1 cellular context compared by ENCODE assay signal in genomic region chr12:52580496-52580895, GRCh38.
TF ChIP-seq lines count a peak whose summit lies in the region.

No MANE protein-coding gene starts in this region.

TF ChIP-seq in GM23338, 12 proteins besides CTCF, POLR2A, EP300 and RAD21:
- no peak for TF ChIP-seq JUNB (IDR thresholded peaks at IDR 0.05; ENCODE audit: unreplicated experiment)
- TF ChIP-seq EZH2phosphoT487 (IDR thresholded peaks at IDR 0.05; ENCODE audit: unreplicated experiment) = no peak
- TF ChIP-seq ZNF462 (CRISPR knock-in tag; IDR thresholded peaks at IDR 0.05) = no peak
- no peak for TF ChIP-seq ETS1 (IDR thresholded peaks at IDR 0.05)
- TF ChIP-seq, protein P1, sequence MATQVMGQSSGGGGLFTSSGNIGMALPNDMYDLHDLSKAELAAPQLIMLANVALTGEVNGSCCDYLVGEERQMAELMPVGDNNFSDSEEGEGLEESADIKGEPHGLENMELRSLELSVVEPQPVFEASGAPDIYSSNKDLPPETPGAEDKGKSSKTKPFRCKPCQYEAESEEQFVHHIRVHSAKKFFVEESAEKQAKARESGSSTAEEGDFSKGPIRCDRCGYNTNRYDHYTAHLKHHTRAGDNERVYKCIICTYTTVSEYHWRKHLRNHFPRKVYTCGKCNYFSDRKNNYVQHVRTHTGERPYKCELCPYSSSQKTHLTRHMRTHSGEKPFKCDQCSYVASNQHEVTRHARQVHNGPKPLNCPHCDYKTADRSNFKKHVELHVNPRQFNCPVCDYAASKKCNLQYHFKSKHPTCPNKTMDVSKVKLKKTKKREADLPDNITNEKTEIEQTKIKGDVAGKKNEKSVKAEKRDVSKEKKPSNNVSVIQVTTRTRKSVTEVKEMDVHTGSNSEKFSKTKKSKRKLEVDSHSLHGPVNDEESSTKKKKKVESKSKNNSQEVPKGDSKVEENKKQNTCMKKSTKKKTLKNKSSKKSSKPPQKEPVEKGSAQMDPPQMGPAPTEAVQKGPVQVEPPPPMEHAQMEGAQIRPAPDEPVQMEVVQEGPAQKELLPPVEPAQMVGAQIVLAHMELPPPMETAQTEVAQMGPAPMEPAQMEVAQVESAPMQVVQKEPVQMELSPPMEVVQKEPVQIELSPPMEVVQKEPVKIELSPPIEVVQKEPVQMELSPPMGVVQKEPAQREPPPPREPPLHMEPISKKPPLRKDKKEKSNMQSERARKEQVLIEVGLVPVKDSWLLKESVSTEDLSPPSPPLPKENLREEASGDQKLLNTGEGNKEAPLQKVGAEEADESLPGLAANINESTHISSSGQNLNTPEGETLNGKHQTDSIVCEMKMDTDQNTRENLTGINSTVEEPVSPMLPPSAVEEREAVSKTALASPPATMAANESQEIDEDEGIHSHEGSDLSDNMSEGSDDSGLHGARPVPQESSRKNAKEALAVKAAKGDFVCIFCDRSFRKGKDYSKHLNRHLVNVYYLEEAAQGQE (IDR thresholded peaks at IDR 0.05; ENCODE audit: unreplicated experiment) = no peak
- TF ChIP-seq NANOG (IDR thresholded peaks at IDR 0.05; ENCODE audit: borderline replicate concordance) = no peak
- no peak for TF ChIP-seq POLR2AphosphoS5 (IDR thresholded peaks at IDR 0.05; ENCODE audit: low read depth)
- no peak for TF ChIP-seq STAT1 (IDR thresholded peaks at IDR 0.05; ENCODE audit: unreplicated experiment)
- no peak for TF ChIP-seq EZH2 (IDR thresholded peaks at IDR 0.05; ENCODE audit: low read depth, unreplicated experiment)
- TF ChIP-seq CREB1 (CRISPR knock-in tag; IDR thresholded peaks at IDR 0.05; ENCODE audit: low read depth) = no peak
- TF ChIP-seq ZNF331 (CRISPR knock-in tag; IDR thresholded peaks at IDR 0.05; ENCODE audit: low read depth) = no peak
- TF ChIP-seq ZNF114 (CRISPR knock-in tag; IDR thresholded peaks at IDR 0.05) = no peak
TF ChIP-seq in GM23338: peak in this region for 0.
